In the genomic region with DNA sequence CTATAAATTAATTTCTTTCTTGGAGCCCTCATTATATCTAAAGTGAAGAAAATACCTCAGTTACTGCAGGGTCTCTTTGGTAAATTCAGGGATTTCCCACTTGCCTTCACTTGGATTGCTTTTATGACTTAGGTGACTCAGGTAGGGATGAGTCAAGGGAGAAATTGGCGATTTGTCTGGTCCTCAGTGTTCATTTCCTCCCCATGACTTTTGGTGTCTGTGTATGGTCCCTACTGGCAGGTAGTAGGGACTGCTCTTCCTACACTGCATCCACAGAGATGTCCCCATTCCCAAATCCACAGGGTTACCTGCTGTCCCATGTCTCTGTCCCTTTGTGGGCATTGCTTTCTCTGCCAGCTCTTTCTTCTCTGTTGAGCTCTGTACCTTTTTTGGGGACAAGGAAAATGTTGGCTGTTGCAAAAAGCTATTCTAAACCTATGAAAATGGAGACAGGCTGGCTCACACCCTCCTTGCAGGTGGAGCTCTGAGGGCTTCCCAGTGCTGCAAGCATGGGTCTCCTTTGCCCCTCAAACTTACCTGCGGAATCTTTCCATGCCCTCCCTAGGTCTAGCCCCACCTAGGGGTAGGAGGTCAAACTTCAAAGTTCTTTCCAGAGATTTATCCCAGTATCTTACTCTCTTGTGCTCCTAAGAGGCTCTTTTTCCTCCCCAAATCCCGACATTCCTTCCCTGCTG, we compare ENCODE assay signal across 1 cellular context.
TF ChIP-seq lines count a peak whose summit lies in the region.

No MANE protein-coding gene starts in this region.

TF ChIP-seq in H1, 55 proteins besides CTCF, POLR2A, EP300 and RAD21:
- TF ChIP-seq BCL11A (IDR thresholded peaks at IDR 0.05; ENCODE audit: low read depth in 2 of 2, low read length in 2 of 2) = no peak
- no peak for TF ChIP-seq POLR2AphosphoS5 (IDR thresholded peaks at IDR 0.05; ENCODE audit: low read depth, low read length)
- TF ChIP-seq SP2 (IDR thresholded peaks at IDR 0.05; ENCODE audit: low read length) = peak; percentile 29; the same call in 1 of the 2 replicates
